Comparison of ENCODE assay signal across 11 cellular contexts in the genomic region with DNA sequence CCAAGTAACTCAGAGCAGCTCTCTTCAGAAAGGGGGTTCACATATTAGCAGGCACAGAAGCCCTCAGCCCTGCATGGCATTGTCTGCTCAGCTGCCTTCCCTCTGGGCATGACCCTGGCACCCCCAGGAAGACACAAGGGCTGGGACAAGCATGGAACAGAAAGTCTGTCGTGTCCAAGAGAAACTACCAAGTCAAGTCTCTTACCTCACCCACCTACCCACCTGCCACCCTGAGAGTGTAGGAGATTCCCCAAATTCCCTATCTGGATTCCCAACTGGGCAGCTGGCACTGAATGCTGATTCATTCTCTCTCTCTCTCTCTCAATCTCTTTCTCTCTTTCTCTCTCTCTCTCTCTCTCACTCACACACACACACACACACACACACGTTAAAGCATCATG. TPM values are rescaled to one million over a fixed set of nuclear protein-coding genes. Genes with fewer than 3 reads are reported as not detected.
A peak's percentile ranks its signal among the peaks of the same experiment; 100 is the strongest.
DNase-seq lines count a peak whose midpoint lies in the region; ATAC-seq, FAIRE-seq and TF ChIP-seq lines count a peak whose summit lies in the region.
"Had no signal": no experiment of that assay in that cellular context is flagged by ENCODE, and none has a peak within 500 bp of the region (broad histone marks: within the 10 kb centered on the region; RNA-seq: fewer than 3 reads in every experiment).

No MANE protein-coding gene starts in this region.

- peak overlapping the region; percentile 26 for H2BK120ac ChIP-seq in trophoblast cell (ENCODE audit: insufficient read depth, low read length, poor library complexity)

- H3K9me1 ChIP-seq in endothelial cell of umbilical vein (replicated peaks; ENCODE audit: control insufficient read depth, extremely low read depth, insufficient read depth, low read length): no peaks in the 10 kb centered on the region

- peak overlapping the region; percentile 4 for H4K8ac ChIP-seq in trophoblast cell (ENCODE audit: low read depth, low read length)

- POLR2A ChIA-PET in Panc1 (lab: Charles Lee) (interaction anchor here (0.6 kb wide), 1 partner anchor 54 kb away, joined by 3 read pairs; no protein-coding TSS in a partner anchor), endothelial cell of umbilical vein (lab: Charles Lee) (no interaction called here)

- H3K79me2 ChIP-seq in endothelial cell of umbilical vein (ENCODE audit: control insufficient read depth, insufficient read depth, low read length): peaks cover 37% of the 10 kb centered on the region
- H3K79me2 ChIP-seq in trophoblast cell (ENCODE audit: control insufficient read depth, insufficient read depth, low read length, poor library complexity): peaks cover 78% of the 10 kb centered on the region

- dilution Hi-C loops in endothelial cell of umbilical vein (cut with MboI; ENCODE audit: extremely low pct_ligation_motif_present, low sequenced_read_pairs): no loop called here

- H3K23ac ChIP-seq in trophoblast cell (ENCODE audit: low read length): no peak overlapping the region

- no peak overlapping the region for H2AFZ ChIP-seq in endothelial cell of umbilical vein (ENCODE audit: low read depth, low read length)
- H2AFZ ChIP-seq in trophoblast cell (ENCODE audit: insufficient read depth, low read length, poor library complexity): peak overlapping the region; percentile 17

- WGBS in trophoblast cell (ENCODE audit: extremely low coverage, insufficient coverage, insufficient read length): no CpG with 5 or more reads among the region's 2 CpGs

- H3K79me1 ChIP-seq in trophoblast cell (ENCODE audit: low read length): peaks cover 28% of the 10 kb centered on the region

- peak; percentile 68 for FAIRE-seq in endothelial cell of umbilical vein (lab: Jason Lieb, UNC)
- FAIRE-seq: K562, urothelium cell line had no signal

- H3K14ac ChIP-seq in trophoblast cell (ENCODE audit: low read length): peak overlapping the region; percentile 21

- intact Hi-C loops in Panc1 (cut with micrococcal nuclease; ENCODE audit: unreplicated experiment): loop anchor here (10.0 kb wide), 1 partner anchor 144 kb away; no protein-coding TSS in a partner anchor
- intact Hi-C loops in endothelial cell of umbilical vein (cut with micrococcal nuclease): loop anchor here (1.0 kb wide), 1 partner anchor 23 kb away; no protein-coding TSS in a partner anchor

- H3K9me3 ChIP-seq in Panc1 (ENCODE audit: control insufficient read depth, insufficient read depth, low read depth, low read length) (no peaks in the 10 kb centered on the region), endothelial cell of umbilical vein (replicated peaks; ENCODE audit: control insufficient read depth, insufficient read depth, low read length) (no peaks in the 10 kb centered on the region), trophoblast cell (ENCODE audit: insufficient read depth, low read depth, low read length) (no peaks in the 10 kb centered on the region)

- H4K91ac ChIP-seq in trophoblast cell (ENCODE audit: low read depth, low read length): no peak overlapping the region

- H3K36me3 ChIP-seq in Panc1 (ENCODE audit: control insufficient read depth, insufficient read depth, low read length) (no peaks in the 10 kb centered on the region), endothelial cell of umbilical vein (ENCODE audit: control insufficient read depth in 2 of 2, extremely low read depth in 1 of 2, insufficient read depth in 2 of 2, low read length in 2 of 2) (no peaks in the 10 kb centered on the region), trophoblast cell (ENCODE audit: control insufficient read depth in 1 of 2, insufficient read depth in 2 of 2, low read length in 2 of 2) (peaks cover 48 to 59% of the 10 kb centered on the region in 2 experiments)

- H2BK12ac ChIP-seq in trophoblast cell (ENCODE audit: low read length): peak overlapping the region; percentile 37

- in situ Hi-C loops in Panc1 (cut with HindIII; ENCODE audit: low pct_unique_long_range_greater_than_20kb, low sequenced_read_pairs) (no loop called here), ACHN (cut with HindIII; ENCODE audit: low pct_ligation_motif_present, low pct_unique_long_range_greater_than_20kb, low sequenced_read_pairs) (loop anchor here (25.0 kb wide), 1 partner anchor 258 kb away; no protein-coding TSS in a partner anchor)

- CTCF ChIA-PET in Panc1 (lab: Charles Lee): interaction anchor here (0.7 kb wide), 1 partner anchor 931 kb away, joined by 5 read pairs; no protein-coding TSS in a partner anchor
- CTCF ChIA-PET in endothelial cell of umbilical vein (lab: Charles Lee): interaction anchor here (0.8 to 1.4 kb wide), 5 partner anchors 9 to 152 kb away, joined by 3 to 4 read pairs (median 3); no protein-coding TSS in a partner anchor

- peak overlapping the region; percentile 99 for H3K27ac ChIP-seq in Panc1 (ENCODE audit: low read length)
- H3K27ac ChIP-seq in endothelial cell of umbilical vein (ENCODE audit: insufficient read depth, low read depth, low read length): peak overlapping the region; percentile 86
- peak overlapping the region; percentile 78 for H3K27ac ChIP-seq in trophoblast cell (ENCODE audit: low read depth, low read length)

- H4K20me1 ChIP-seq in endothelial cell of umbilical vein (replicated peaks; ENCODE audit: control insufficient read depth, extremely low read depth, insufficient read depth, low read length): no peaks in the 10 kb centered on the region

- ATAC-seq in Panc1 (no peak), HG02840 (IDR thresholded peaks at IDR 0.05; ENCODE audit: low FRiP score, unreplicated experiment) (no peak)
- ATAC-seq: K562 had no signal

- H3K4me1 ChIP-seq in Panc1 (ENCODE audit: control insufficient read depth, insufficient read depth, low read length) (peaks cover 96% of the 10 kb centered on the region), endothelial cell of umbilical vein (ENCODE audit: control insufficient read depth, extremely low read depth, insufficient read depth, low read length) (peaks cover 83% of the 10 kb centered on the region), trophoblast cell (ENCODE audit: control insufficient read depth in 1 of 2, insufficient read depth in 2 of 2, low read length in 2 of 2) (peaks cover 75 to 84% of the 10 kb centered on the region in 2 experiments)

- H3K4ac ChIP-seq in trophoblast cell (ENCODE audit: low read depth, low read length): peak overlapping the region; percentile 95

- H3K4me2 ChIP-seq in endothelial cell of umbilical vein (ENCODE audit: insufficient read depth, low read length) (peak overlapping the region; percentile 58), trophoblast cell (ENCODE audit: low read length) (no peak overlapping the region)

- peak; percentile 10 for TF ChIP-seq POLR2A in endothelial cell of umbilical vein (IDR thresholded peaks at IDR 0.05; ENCODE audit: low read depth, low read length)

- H3K4me3 ChIP-seq in Panc1 (ENCODE audit: low read depth in 2 of 2, low read length in 2 of 2) (peak overlapping the region in 1 of 2 experiments; percentile 23; a peak in 2 of 4 replicates), endothelial cell of umbilical vein (replicated peaks in 1 of 3; ENCODE audit: insufficient read depth in 1 of 3, low read depth in 1 of 3, low read length in 3 of 3) (no peak overlapping the region), trophoblast cell (ENCODE audit: low read depth, low read length) (no peak overlapping the region)
- H3K4me3 ChIP-seq: K562, lung had no signal

- no peak overlapping the region for H4K12ac ChIP-seq in trophoblast cell (ENCODE audit: low read depth, low read length)

- H3K18ac ChIP-seq in trophoblast cell (ENCODE audit: low read length): peak overlapping the region; percentile 63

- peak; percentile 54 for DNase-seq in DMS53 treated with DMSO at 0.1 percent for 48 hours (lab: John Stamatoyannopoulos, UW; ENCODE audit: unreplicated experiment)
- DNase-seq in Panc1 (ENCODE audit: low read depth, low spot score): no peak
- DNase-seq in endothelial cell of umbilical vein (ENCODE audit: low read depth, low spot score): no peak
- DNase-seq in trophoblast cell: no peak
- DNase-seq in OCI-M1 (lab: John Stamatoyannopoulos, UW): no peak
- DNase-seq in ACHN: no peak
- DNase-seq in HK-2 (ENCODE audit: unreplicated experiment): no peak

- H2AK5ac ChIP-seq in trophoblast cell (ENCODE audit: low read length): peak overlapping the region; percentile 42

- TF ChIP-seq CTCF in Panc1 (IDR thresholded peaks at IDR 0.05) (no peak), endothelial cell of umbilical vein (IDR thresholded peaks at IDR 0.05; ENCODE audit: extremely low read depth in 1 of 2, insufficient read depth in 1 of 2, low read depth in 1 of 2, low read length in 2 of 2) (no peak)

- BruUV-seq in Panc1 (replicated peaks; lab: Mats Ljungman, UMichigan) (no TSS peak), endothelial cell of umbilical vein (replicated peaks; lab: Mats Ljungman, UMichigan) (no TSS peak)

- H3K27me3 ChIP-seq in Panc1 (ENCODE audit: control insufficient read depth, insufficient read depth, low read length) (no peaks in the 10 kb centered on the region), endothelial cell of umbilical vein (ENCODE audit: control insufficient read depth in 2 of 2, insufficient read depth in 2 of 2, low read length in 2 of 2) (no peaks in the 10 kb centered on the region), trophoblast cell (ENCODE audit: insufficient read depth, low read length) (no peaks in the 10 kb centered on the region)

- H2BK5ac ChIP-seq in trophoblast cell (ENCODE audit: low read depth, low read length, poor library complexity): peak overlapping the region; percentile 54

- H3K9ac ChIP-seq in endothelial cell of umbilical vein (replicated peaks; ENCODE audit: extremely low read depth, insufficient read depth, low read length) (peak overlapping the region; percentile 66), trophoblast cell (ENCODE audit: low read length) (no peak overlapping the region)

TF ChIP-seq in endothelial cell of umbilical vein, 7 proteins besides CTCF, POLR2A, EP300 and RAD21 (continues in another document):
- TF ChIP-seq JUN (IDR thresholded peaks at IDR 0.05; ENCODE audit: borderline replicate concordance, insufficient read depth, insufficient read length, low read depth) (no peak), MAX (IDR thresholded peaks at IDR 0.05; ENCODE audit: insufficient read depth, insufficient read length) (no peak)

RNA-seq across cellular contexts. Expression of gene SMAD7, which starts 21.6 kb away (rescaled TPM):
- total RNA-seq in Panc1 (2021; ENCODE audit: unreplicated experiment) (21.3 TPM), endothelial cell of umbilical vein (3.6 and 4.6 TPM in 2 replicates)
- 14.5 TPM for polyA plus RNA-seq in Panc1 (2012; ENCODE audit: insufficient read length)
- polyA plus RNA-seq in endothelial cell of umbilical vein: 8.0 and 10.2 TPM in 2 replicates
- polyA plus RNA-seq in endothelial cell of umbilical vein (2011; cell fraction: cytosol; rRNA removed): 4.5 TPM in 2 replicates
- 5.0 and 9.0 TPM in 2 replicates for polyA plus RNA-seq in endothelial cell of umbilical vein (2011; cell fraction: nucleus; rRNA removed)
- polyA plus RNA-seq in endothelial cell of umbilical vein (2012): 1.9 and 3.2 TPM in 2 replicates
- 12.6 and 15.2 TPM in 2 replicates for polyA minus RNA-seq in endothelial cell of umbilical vein
- 20.6 TPM for polyA minus RNA-seq in endothelial cell of umbilical vein (2011; cell fraction: cytosol; rRNA and poly(A)+ RNA removed)
- 8.1 and 15.0 TPM in 2 replicates for polyA minus RNA-seq in endothelial cell of umbilical vein (2011; cell fraction: nucleus; rRNA and poly(A)+ RNA removed)
- polyA plus RNA-seq in trophoblast cell (2013): 108 and 116 TPM in 2 replicates
